In the genomic region with DNA sequence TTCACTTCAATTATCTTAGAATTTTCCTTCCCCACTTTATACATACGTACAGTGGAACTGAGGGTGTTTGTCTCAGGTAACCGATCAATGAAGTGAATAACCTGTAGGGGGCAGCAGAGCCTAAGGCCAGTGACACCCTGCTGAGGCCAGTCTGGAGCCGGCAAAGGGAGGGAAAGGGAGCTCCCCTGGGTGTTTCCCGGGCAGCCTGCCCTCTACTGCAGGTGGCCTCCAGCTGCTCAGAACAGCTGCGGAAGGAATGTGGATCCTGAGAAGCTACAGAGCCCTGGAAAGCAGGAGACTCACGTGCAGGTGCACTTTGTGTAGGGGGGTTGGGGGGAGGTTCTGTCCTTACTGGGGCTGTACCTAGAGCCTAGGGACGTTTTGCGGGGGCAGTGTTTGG, we compare ENCODE assay signal across 1 cellular context.
TF ChIP-seq lines count a peak whose summit lies in the region.

No MANE protein-coding gene starts in this region.

TF ChIP-seq in HepG2, 621 proteins besides CTCF, POLR2A, EP300 and RAD21 (continued from another document and continues in another):
- no peak for TF ChIP-seq ZBTB44 (CRISPR knock-in tag; IDR thresholded peaks at IDR 0.05)
- peak; percentile 73 for TF ChIP-seq ZNF710 (CRISPR knock-in tag; IDR thresholded peaks at IDR 0.05; ENCODE audit: borderline replicate concordance)
- peak; percentile 72; the same call in 1 of the 2 replicates for TF ChIP-seq ZNF605 (CRISPR knock-in tag; IDR thresholded peaks at IDR 0.05)
- TF ChIP-seq ZBTB26 (CRISPR knock-in tag; IDR thresholded peaks at IDR 0.05; ENCODE audit: borderline replicate concordance): 0 out of 2 replicates have a peak, but pooled peaks have one; percentile 46
- 0 out of 2 replicates have a peak, but pooled peaks have one; percentile 33 for TF ChIP-seq ZNF713 (CRISPR knock-in tag; IDR thresholded peaks at IDR 0.05)
- no peak for TF ChIP-seq MYNN (CRISPR knock-in tag; IDR thresholded peaks at IDR 0.05; ENCODE audit: low read depth)
- TF ChIP-seq JARID2 (CRISPR knock-in tag; IDR thresholded peaks at IDR 0.05; ENCODE audit: insufficient replicate concordance): peak; percentile 61
- TF ChIP-seq RELA (CRISPR knock-in tag; IDR thresholded peaks at IDR 0.05): 0 out of 2 replicates have a peak, but pooled peaks have one; percentile 54
- TF ChIP-seq MIER2 (CRISPR knock-in tag; IDR thresholded peaks at IDR 0.05): no peak
- TF ChIP-seq ZBTB7B (CRISPR knock-in tag; IDR thresholded peaks at IDR 0.05): peak; percentile 46; the same call in 1 of the 2 replicates
- no peak for TF ChIP-seq MXD1 (CRISPR knock-in tag; IDR thresholded peaks at IDR 0.05)
- peak; percentile 61; the same call in 1 of the 2 replicates for TF ChIP-seq SMAD3 (CRISPR knock-in tag; IDR thresholded peaks at IDR 0.05)
- TF ChIP-seq ZNF629 (CRISPR knock-in tag; conservative IDR thresholded peaks at IDR 0.05): no peak
- 0 out of 2 replicates have a peak, but pooled peaks have one; percentile 43 for TF ChIP-seq PPARG (CRISPR knock-in tag; conservative IDR thresholded peaks at IDR 0.05)
- TF ChIP-seq SP5 (CRISPR knock-in tag; IDR thresholded peaks at IDR 0.05; ENCODE audit: borderline replicate concordance, low read depth): 0 out of 2 replicates have a peak, but pooled peaks have one; percentile 28
- TF ChIP-seq TGIF2 (CRISPR knock-in tag; IDR thresholded peaks at IDR 0.05): peak; percentile 13; the same call in 1 of the 2 replicates
- peak; percentile 44 for TF ChIP-seq BCL6 (CRISPR knock-in tag; IDR thresholded peaks at IDR 0.05)
- TF ChIP-seq, protein P1, sequence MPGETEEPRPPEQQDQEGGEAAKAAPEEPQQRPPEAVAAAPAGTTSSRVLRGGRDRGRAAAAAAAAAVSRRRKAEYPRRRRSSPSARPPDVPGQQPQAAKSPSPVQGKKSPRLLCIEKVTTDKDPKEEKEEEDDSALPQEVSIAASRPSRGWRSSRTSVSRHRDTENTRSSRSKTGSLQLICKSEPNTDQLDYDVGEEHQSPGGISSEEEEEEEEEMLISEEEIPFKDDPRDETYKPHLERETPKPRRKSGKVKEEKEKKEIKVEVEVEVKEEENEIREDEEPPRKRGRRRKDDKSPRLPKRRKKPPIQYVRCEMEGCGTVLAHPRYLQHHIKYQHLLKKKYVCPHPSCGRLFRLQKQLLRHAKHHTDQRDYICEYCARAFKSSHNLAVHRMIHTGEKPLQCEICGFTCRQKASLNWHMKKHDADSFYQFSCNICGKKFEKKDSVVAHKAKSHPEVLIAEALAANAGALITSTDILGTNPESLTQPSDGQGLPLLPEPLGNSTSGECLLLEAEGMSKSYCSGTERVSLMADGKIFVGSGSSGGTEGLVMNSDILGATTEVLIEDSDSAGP (CRISPR knock-in tag; IDR thresholded peaks at IDR 0.05; ENCODE audit: borderline replicate concordance): peak; percentile 17; the same call in 1 of the 2 replicates
- TF ChIP-seq HDAC2 (CRISPR knock-in tag; IDR thresholded peaks at IDR 0.05): 0 out of 2 replicates have a peak, but pooled peaks have one; percentile 38
- TF ChIP-seq SIN3A (IDR thresholded peaks at IDR 0.05; ENCODE audit: borderline replicate concordance, low read depth, low read length): no peak
- TF ChIP-seq SETDB1 (CRISPR knock-in tag; IDR thresholded peaks at IDR 0.05; ENCODE audit: borderline replicate concordance): no peak
- peak; percentile 69; the same call in 1 of the 2 replicates for TF ChIP-seq ZNF414 (CRISPR knock-in tag; IDR thresholded peaks at IDR 0.05)
- TF ChIP-seq ZGPAT (CRISPR knock-in tag; IDR thresholded peaks at IDR 0.05): 0 out of 2 replicates have a peak, but pooled peaks have one; percentile 23
- TF ChIP-seq ZNF207 (IDR thresholded peaks at IDR 0.05; ENCODE audit: borderline replicate concordance): no peak
- peak; percentile 89 for TF ChIP-seq SAP130 (CRISPR knock-in tag; IDR thresholded peaks at IDR 0.05; ENCODE audit: low read depth)
- TF ChIP-seq, protein P2, sequence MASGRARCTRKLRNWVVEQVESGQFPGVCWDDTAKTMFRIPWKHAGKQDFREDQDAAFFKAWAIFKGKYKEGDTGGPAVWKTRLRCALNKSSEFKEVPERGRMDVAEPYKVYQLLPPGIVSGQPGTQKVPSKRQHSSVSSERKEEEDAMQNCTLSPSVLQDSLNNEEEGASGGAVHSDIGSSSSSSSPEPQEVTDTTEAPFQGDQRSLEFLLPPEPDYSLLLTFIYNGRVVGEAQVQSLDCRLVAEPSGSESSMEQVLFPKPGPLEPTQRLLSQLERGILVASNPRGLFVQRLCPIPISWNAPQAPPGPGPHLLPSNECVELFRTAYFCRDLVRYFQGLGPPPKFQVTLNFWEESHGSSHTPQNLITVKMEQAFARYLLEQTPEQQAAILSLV (CRISPR knock-in tag; IDR thresholded peaks at IDR 0.05; ENCODE audit: borderline replicate concordance): no peak
- no peak; the same call in 1 of the 2 replicates for TF ChIP-seq ZNF564 (CRISPR knock-in tag; IDR thresholded peaks at IDR 0.05)
- TF ChIP-seq ZNF431 (CRISPR knock-in tag; IDR thresholded peaks at IDR 0.05; ENCODE audit: borderline replicate concordance, low read depth): no peak
- TF ChIP-seq ZNF441 (CRISPR knock-in tag; IDR thresholded peaks at IDR 0.05; ENCODE audit: borderline replicate concordance): 0 out of 2 replicates have a peak, but pooled peaks have one; percentile 39
- no peak for TF ChIP-seq SOX6 (IDR thresholded peaks at IDR 0.05)
- peak; percentile 34; the same call in 1 of the 2 replicates for TF ChIP-seq SOX6 (CRISPR knock-in tag; IDR thresholded peaks at IDR 0.05)
- TF ChIP-seq KDM3A (CRISPR knock-in tag; IDR thresholded peaks at IDR 0.05; ENCODE audit: low read depth): peak; percentile 81; the same call in 1 of the 2 replicates
- peak; percentile 67 for TF ChIP-seq BHLHE40 (IDR thresholded peaks at IDR 0.05; ENCODE audit: low read length)
- TF ChIP-seq, protein P3, sequence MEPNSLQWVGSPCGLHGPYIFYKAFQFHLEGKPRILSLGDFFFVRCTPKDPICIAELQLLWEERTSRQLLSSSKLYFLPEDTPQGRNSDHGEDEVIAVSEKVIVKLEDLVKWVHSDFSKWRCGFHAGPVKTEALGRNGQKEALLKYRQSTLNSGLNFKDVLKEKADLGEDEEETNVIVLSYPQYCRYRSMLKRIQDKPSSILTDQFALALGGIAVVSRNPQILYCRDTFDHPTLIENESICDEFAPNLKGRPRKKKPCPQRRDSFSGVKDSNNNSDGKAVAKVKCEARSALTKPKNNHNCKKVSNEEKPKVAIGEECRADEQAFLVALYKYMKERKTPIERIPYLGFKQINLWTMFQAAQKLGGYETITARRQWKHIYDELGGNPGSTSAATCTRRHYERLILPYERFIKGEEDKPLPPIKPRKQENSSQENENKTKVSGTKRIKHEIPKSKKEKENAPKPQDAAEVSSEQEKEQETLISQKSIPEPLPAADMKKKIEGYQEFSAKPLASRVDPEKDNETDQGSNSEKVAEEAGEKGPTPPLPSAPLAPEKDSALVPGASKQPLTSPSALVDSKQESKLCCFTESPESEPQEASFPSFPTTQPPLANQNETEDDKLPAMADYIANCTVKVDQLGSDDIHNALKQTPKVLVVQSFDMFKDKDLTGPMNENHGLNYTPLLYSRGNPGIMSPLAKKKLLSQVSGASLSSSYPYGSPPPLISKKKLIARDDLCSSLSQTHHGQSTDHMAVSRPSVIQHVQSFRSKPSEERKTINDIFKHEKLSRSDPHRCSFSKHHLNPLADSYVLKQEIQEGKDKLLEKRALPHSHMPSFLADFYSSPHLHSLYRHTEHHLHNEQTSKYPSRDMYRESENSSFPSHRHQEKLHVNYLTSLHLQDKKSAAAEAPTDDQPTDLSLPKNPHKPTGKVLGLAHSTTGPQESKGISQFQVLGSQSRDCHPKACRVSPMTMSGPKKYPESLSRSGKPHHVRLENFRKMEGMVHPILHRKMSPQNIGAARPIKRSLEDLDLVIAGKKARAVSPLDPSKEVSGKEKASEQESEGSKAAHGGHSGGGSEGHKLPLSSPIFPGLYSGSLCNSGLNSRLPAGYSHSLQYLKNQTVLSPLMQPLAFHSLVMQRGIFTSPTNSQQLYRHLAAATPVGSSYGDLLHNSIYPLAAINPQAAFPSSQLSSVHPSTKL (CRISPR knock-in tag; IDR thresholded peaks at IDR 0.05): peak; percentile 55; the same call in 1 of the 2 replicates
- TF ChIP-seq TFE3 (CRISPR knock-in tag; IDR thresholded peaks at IDR 0.05): peak; percentile 40; the same call in 1 of the 2 replicates
